ENCODE assay signal across 11 cellular contexts in genomic region chr4:163701915-163702314, GRCh38.
DNase-seq lines count a peak whose midpoint lies in the region; ATAC-seq and TF ChIP-seq lines count a peak whose summit lies in the region.
"Had no signal": no experiment of that assay in that cellular context is flagged by ENCODE, and none has a peak within 500 bp of the region (broad histone marks: within the 10 kb centered on the region; RNA-seq: fewer than 3 reads in every experiment).

No MANE protein-coding gene starts in this region.

- peaks cover 6% of the 10 kb centered on the region for H3F3A ChIP-seq in SK-N-SH (replicated peaks; ENCODE audit: insufficient read depth)

- H3K9me3 Mint-ChIP-seq in activated T-helper 1 cell treated with anti-CD3 and anti-CD28 coated beads, Interleukin-12 subunit alpha, Interleukin-12 subunit beta, Interleukin-2, Interleukin-4 antibody, amounts not matched to agents 30 ng/mL and 10 ng/mL and 1 ng/mL, durations not matched to agents 14 hours and 24 hours and 36 hours = no peaks in the 10 kb centered on the region
- H3K9me3 Mint-ChIP-seq: activated naive CD4-positive, alpha-beta T cell treated with anti-CD3 and anti-CD28 coated beads, Interleukin-2, amount 50 U/mL, for 24 hours had no signal

- peaks cover 0 to 9% of the 10 kb centered on the region in 2 experiments; a peak in 2 of 4 replicates for H3K4me1 ChIP-seq in SK-N-SH (ENCODE audit: control insufficient read depth in 1 of 2, insufficient read depth in 2 of 2, low read depth in 1 of 2, low read length in 1 of 2)

- peaks cover 11% of the 10 kb centered on the region; the same call in 1 of the 2 replicates for H3K9me2 ChIP-seq in SK-N-SH

- CTCF ChIA-PET in SK-N-SH (lab: Yijun Ruan, JAX) = no interaction called here

- no peaks in the 10 kb centered on the region for H3K79me2 ChIP-seq in SK-N-SH (ENCODE audit: insufficient read depth)

- no peak overlapping the region for H3K4me3 ChIP-seq in SK-N-SH (ENCODE audit: low read depth in 2 of 2, low read length in 1 of 2)

- no peak for TF ChIP-seq RAD21 in SK-N-SH (IDR thresholded peaks at IDR 0.05; ENCODE audit: low read length)

- H3K27ac ChIP-seq in SK-N-SH (ENCODE audit: low read depth in 2 of 2, low read length in 1 of 2) = no peak overlapping the region

- no peak overlapping the region for H3K4me3 Mint-ChIP-seq in activated T-helper 1 cell treated with anti-CD3 and anti-CD28 coated beads, Interleukin-12 subunit alpha, Interleukin-12 subunit beta, Interleukin-2, Interleukin-4 antibody, amounts not matched to agents 30 ng/mL and 10 ng/mL and 1 ng/mL, durations not matched to agents 14 hours and 24 hours and 36 hours
- H3K4me3 Mint-ChIP-seq: activated naive CD4-positive, alpha-beta T cell treated with anti-CD3 and anti-CD28 coated beads, Interleukin-2, amount 50 U/mL, for 24 hours had no signal

- peak; percentile 98 for ATAC-seq in GM19351 (IDR thresholded peaks at IDR 0.05; ENCODE audit: unreplicated experiment)
- ATAC-seq in HG03039 (IDR thresholded peaks at IDR 0.05; ENCODE audit: unreplicated experiment) = peak; percentile 99

- no peak overlapping the region for H3K9ac ChIP-seq in SK-N-SH

- no peaks in the 10 kb centered on the region for H4K20me1 ChIP-seq in SK-N-SH (ENCODE audit: insufficient read depth)

- no peak for TF ChIP-seq CTCF in SK-N-SH (IDR thresholded peaks at IDR 0.05)

- H3K36me3 ChIP-seq in SK-N-SH (replicated peaks in 1 of 2; ENCODE audit: control insufficient read depth in 1 of 2, insufficient read depth in 2 of 2, low read length in 1 of 2) = no peaks in the 10 kb centered on the region

- peak overlapping the region; percentile 33; the same call in 1 of the 2 replicates for H2AFZ ChIP-seq in SK-N-SH (ENCODE audit: low read depth)

- DNase-seq in D341Med (ENCODE audit: low spot score) (peak; percentile 46), SK-N-SH (no peak), NCI-H146 treated with DMSO at 0.1 percent for 48 hours (lab: John Stamatoyannopoulos, UW; ENCODE audit: unreplicated experiment) (no peak), cerebellum (ENCODE audit: low spot score) (no peak)
- DNase-seq in activated T-helper 1 cell treated with anti-CD3 and anti-CD28 coated beads, Interleukin-12 subunit alpha, Interleukin-12 subunit beta, Interleukin-2, Interleukin-4 antibody, amounts not matched to agents 30 ng/mL and 10 ng/mL and 1 ng/mL, durations not matched to agents 14 hours and 24 hours and 36 hours (ENCODE audit: low spot score) = no peak
- DNase-seq in stimulated activated CD4-positive, alpha-beta T cell treated with anti-CD3 and anti-CD28 coated beads, Interleukin-2, amount 100 ng/mL, for 48 hours = no peak
- DNase-seq: NCI-H524 treated with DMSO at 0.1 percent for 48 hours; stimulated activated CD4-positive, alpha-beta T cell treated with anti-CD3 and anti-CD28 coated beads, Interleukin-1b, Interleukin-23, amount 100 ng/mL, for 48 hours had no signal

- TF ChIP-seq EP300 in SK-N-SH (IDR thresholded peaks at IDR 0.05; ENCODE audit: borderline replicate concordance in 1 of 2, low read depth in 1 of 2, low read length in 1 of 2) = no peak

- 5% methylated on average over 5 of the region's 5 CpGs for WGBS in SK-N-SH (ENCODE audit: low lambda C conversion rate)

- peaks cover 3% of the 10 kb centered on the region; the same call in 1 of the 2 replicates for H3K9me3 ChIP-seq in SK-N-SH

- H3K36me3 Mint-ChIP-seq in activated T-helper 1 cell treated with anti-CD3 and anti-CD28 coated beads, Interleukin-12 subunit alpha, Interleukin-12 subunit beta, Interleukin-2, Interleukin-4 antibody, amounts not matched to agents 30 ng/mL and 10 ng/mL and 1 ng/mL, durations not matched to agents 14 hours and 24 hours and 36 hours (ENCODE audit: low read depth) = no peaks in the 10 kb centered on the region
- H3K36me3 Mint-ChIP-seq: activated naive CD4-positive, alpha-beta T cell treated with anti-CD3 and anti-CD28 coated beads, Interleukin-2, amount 50 U/mL, for 24 hours had no signal

- no peaks in the 10 kb centered on the region for H3K27me3 Mint-ChIP-seq in activated T-helper 1 cell treated with anti-CD3 and anti-CD28 coated beads, Interleukin-12 subunit alpha, Interleukin-12 subunit beta, Interleukin-2, Interleukin-4 antibody, amounts not matched to agents 30 ng/mL and 10 ng/mL and 1 ng/mL, durations not matched to agents 14 hours and 24 hours and 36 hours (ENCODE audit: insufficient read depth)

- no peaks in the 10 kb centered on the region for H3K4me1 Mint-ChIP-seq in activated T-helper 1 cell treated with anti-CD3 and anti-CD28 coated beads, Interleukin-12 subunit alpha, Interleukin-12 subunit beta, Interleukin-2, Interleukin-4 antibody, amounts not matched to agents 30 ng/mL and 10 ng/mL and 1 ng/mL, durations not matched to agents 14 hours and 24 hours and 36 hours (ENCODE audit: low read depth)
- H3K4me1 Mint-ChIP-seq: activated naive CD4-positive, alpha-beta T cell treated with anti-CD3 and anti-CD28 coated beads, Interleukin-2, amount 50 U/mL, for 24 hours had no signal

- no peak overlapping the region for H3K27ac Mint-ChIP-seq in activated T-helper 1 cell treated with anti-CD3 and anti-CD28 coated beads, Interleukin-12 subunit alpha, Interleukin-12 subunit beta, Interleukin-2, Interleukin-4 antibody, amounts not matched to agents 30 ng/mL and 10 ng/mL and 1 ng/mL, durations not matched to agents 14 hours and 24 hours and 36 hours
- H3K27ac Mint-ChIP-seq: activated naive CD4-positive, alpha-beta T cell treated with anti-CD3 and anti-CD28 coated beads, Interleukin-2, amount 50 U/mL, for 24 hours had no signal

- H3K4me2 ChIP-seq in SK-N-SH = no peak overlapping the region

- intact Hi-C loops in activated T-helper 1 cell treated with anti-CD3 and anti-CD28 coated beads, Interleukin-12 subunit alpha, Interleukin-12 subunit beta, Interleukin-2, Interleukin-4 antibody, amounts not matched to agents 30 ng/mL and 10 ng/mL and 1 ng/mL, durations not matched to agents 14 hours and 24 hours and 36 hours (cut with micrococcal nuclease) = no loop called here

- H3K27me3 ChIP-seq in SK-N-SH (ENCODE audit: insufficient read depth) = no peaks in the 10 kb centered on the region

- POLR2A ChIA-PET in SK-N-SH (lab: Yijun Ruan, JAX) = no interaction called here

TF ChIP-seq in SK-N-SH, 30 proteins besides CTCF, POLR2A, EP300 and RAD21:
- TF ChIP-seq TCF12 (IDR thresholded peaks at IDR 0.05) (peak; percentile 6; the same call in 1 of the 2 replicates), ZBTB33 (IDR thresholded peaks at IDR 0.05; ENCODE audit: borderline replicate concordance, low read depth) (no peak), RXRA (IDR thresholded peaks at IDR 0.05; ENCODE audit: borderline replicate concordance, low read depth) (no peak), CHD2 (IDR thresholded peaks at IDR 0.05; ENCODE audit: low read length, partially characterized antibody) (no peak), POLR2AphosphoS5 (IDR thresholded peaks at IDR 0.05; ENCODE audit: low read depth, low read length) (no peak), YY1 (IDR thresholded peaks at IDR 0.05; ENCODE audit: low read depth) (no peak), ELF1 (IDR thresholded peaks at IDR 0.05) (no peak), TEAD4 (IDR thresholded peaks at IDR 0.05; ENCODE audit: borderline replicate concordance, insufficient read depth) (no peak), FOSL2 (IDR thresholded peaks at IDR 0.05; ENCODE audit: borderline replicate concordance, low read depth) (peak; percentile 8; the same call in 1 of the 2 replicates)
- TF ChIP-seq, protein P1, sequence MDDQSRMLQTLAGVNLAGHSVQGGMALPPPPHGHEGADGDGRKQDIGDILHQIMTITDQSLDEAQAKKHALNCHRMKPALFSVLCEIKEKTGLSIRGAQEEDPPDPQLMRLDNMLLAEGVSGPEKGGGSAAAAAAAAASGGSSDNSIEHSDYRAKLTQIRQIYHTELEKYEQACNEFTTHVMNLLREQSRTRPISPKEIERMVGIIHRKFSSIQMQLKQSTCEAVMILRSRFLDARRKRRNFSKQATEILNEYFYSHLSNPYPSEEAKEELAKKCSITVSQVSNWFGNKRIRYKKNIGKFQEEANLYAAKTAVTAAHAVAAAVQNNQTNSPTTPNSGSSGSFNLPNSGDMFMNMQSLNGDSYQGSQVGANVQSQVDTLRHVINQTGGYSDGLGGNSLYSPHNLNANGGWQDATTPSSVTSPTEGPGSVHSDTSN (IDR thresholded peaks at IDR 0.05) = no peak
